Comparison of ENCODE assay signal across 23 cellular contexts in genomic region chr13:40215747-40216146, GRCh38.
"Had no signal": no experiment of that assay in that cellular context is flagged by ENCODE, and none has a peak within 500 bp of the region (broad histone marks: within the 10 kb centered on the region; RNA-seq: fewer than 3 reads in every experiment).

No MANE protein-coding gene starts in this region.

- H3K9me3 ChIP-seq: MG63, SK-N-SH had no signal

- H3K36me3 ChIP-seq: MG63 had no signal

- ATAC-seq: HepG2, Panc1, PC-3 had no signal

- DNase-seq: IMR-90, Karpas-422, KG1, MG63, NCI-H1092, NCI-H1105 treated with DMSO at 0.1 percent for 48 hours, NCI-H1436, NCI-H187, NCI-H2029, NCI-H2081 treated with DMSO at 0.1 percent for 48 hours, NCI-H2171, NCI-H226, NCI-H446, NCI-H510A, NCI-H524 treated with DMSO at 0.1 percent for 48 hours, NCI-H69, NCI-H774, PC-3, SHP77, SK-N-SH had no signal

- H3K27me3 ChIP-seq: MG63 had no signal

- H3K27ac ChIP-seq: RWPE1 had no signal

- H3K4me3 ChIP-seq: MG63 had no signal
